ENCODE assay signal across 1 cellular context in genomic region chr3:73431136-73431933, GRCh38.
TF ChIP-seq lines count a peak whose summit lies in the region.

No MANE protein-coding gene starts in this region.

TF ChIP-seq in IMR-90, 13 proteins besides CTCF, POLR2A, EP300 and RAD21:
- TF ChIP-seq SMC3 (IDR thresholded peaks at IDR 0.05; ENCODE audit: low read depth, low read length) = no peak
- TF ChIP-seq MAFK (IDR thresholded peaks at IDR 0.05; ENCODE audit: low read depth, low read length) = peak; percentile 85
